Comparison of ENCODE assay signal across 8 cellular contexts in the genomic region with DNA sequence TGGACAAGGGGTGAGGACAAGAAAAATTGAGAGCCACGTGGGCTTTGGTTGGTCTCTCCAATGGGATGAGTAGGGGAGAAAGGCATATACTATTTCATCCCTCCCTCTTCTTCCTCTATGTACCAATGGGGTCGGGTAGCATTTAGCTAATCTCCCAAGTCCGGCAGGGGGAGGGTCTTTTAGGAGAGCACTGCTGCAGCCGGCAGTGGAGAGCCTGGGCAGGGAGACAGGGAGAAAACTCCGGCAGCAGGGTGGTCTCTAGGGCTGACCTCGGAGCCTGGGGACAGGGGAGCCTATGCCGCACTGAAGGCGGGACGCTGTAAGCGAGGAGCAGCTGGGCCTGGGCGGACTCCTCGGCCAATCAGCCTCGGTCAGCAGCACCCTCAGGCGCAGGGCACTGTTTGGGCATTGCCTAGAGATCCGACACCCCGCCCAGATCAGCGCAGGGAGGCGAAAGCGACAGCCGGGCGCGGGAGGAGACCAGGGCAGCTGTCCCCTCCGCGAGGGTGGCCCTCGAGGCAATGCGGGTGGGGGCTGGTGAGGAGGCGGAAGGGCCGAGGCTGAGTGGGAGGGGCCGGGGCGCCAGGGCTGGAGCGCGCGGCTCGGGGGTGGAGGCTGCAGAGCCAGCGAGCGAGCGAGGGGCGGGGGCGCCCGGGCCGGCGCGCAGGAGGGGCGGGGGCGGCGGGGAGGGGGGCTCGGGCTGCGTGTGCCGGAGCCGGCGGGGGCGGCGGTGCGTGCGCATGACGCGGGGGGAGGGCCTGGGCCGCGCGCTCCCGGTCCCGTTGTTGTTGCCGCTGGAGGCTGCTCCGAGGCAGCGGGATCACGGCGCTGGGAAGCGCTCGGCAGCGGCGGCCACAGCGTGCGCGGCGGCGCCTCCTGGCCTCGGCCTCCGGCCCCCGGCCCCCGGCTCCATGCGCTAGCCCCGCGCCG. TPM values are rescaled to one million over a fixed set of nuclear protein-coding genes. Genes with fewer than 3 reads are reported as not detected.
DNase-seq lines count a peak whose midpoint lies in the region; ATAC-seq and TF ChIP-seq lines count a peak whose summit lies in the region.

A gene (plus strand): TSS at position 785 of the 930 bp plus-strand sequence. CDS start 267 bp downstream, outside the sequence.

- H3K4me2 ChIP-seq in Loucy (ENCODE audit: low read depth, low read length, poor library complexity, severe bottlenecking) = peak within 1 kb of the TSS; percentile 98

- ATAC-seq in GM21786 (IDR thresholded peaks at IDR 0.05; ENCODE audit: unreplicated experiment) = peak; percentile 42
- peak; percentile 19 to 34 for ATAC-seq in activated naive CD4-positive, alpha-beta T cell treated with anti-CD3 and anti-CD28 coated beads, Interleukin-2, amount 50 U/mL, for 72 hours
- ATAC-seq in upper lobe of left lung (ENCODE audit: low FRiP score in 2 of 2) = peak; percentile 71 to 82

- TF ChIP-seq CTCF in Loucy (conservative IDR thresholded peaks at IDR 0.05; ENCODE audit: low read length) (no peak), upper lobe of left lung (IDR thresholded peaks at IDR 0.05) (peak in 1 of 6 experiments; percentile 6)

- H3K79me2 ChIP-seq in Loucy (ENCODE audit: insufficient read depth, low read length) = peaks cover 63% of the 10 kb centered on the region

- no peaks in the 10 kb centered on the region for H3K9me3 Mint-ChIP-seq in activated naive CD4-positive, alpha-beta T cell treated with anti-CD3 and anti-CD28 coated beads, Interleukin-2, amount 50 U/mL, for 72 hours

- no peak for TF ChIP-seq EP300 in upper lobe of left lung (IDR thresholded peaks at IDR 0.05)

- peak in 1 of 4 donors; percentile 89 for TF ChIP-seq POLR2A in upper lobe of left lung (IDR thresholded peaks at IDR 0.05)

- peaks cover 29% of the 10 kb centered on the region for H4K20me1 ChIP-seq in Loucy (ENCODE audit: insufficient read depth, low read length, poor library complexity, severe bottlenecking)

- peaks cover 6 to 13% of the 10 kb centered on the region in 2 donors for H3K36me3 Mint-ChIP-seq in activated naive CD4-positive, alpha-beta T cell treated with anti-CD3 and anti-CD28 coated beads, Interleukin-2, amount 50 U/mL, for 72 hours

- DNase-seq in EH (ENCODE audit: low read depth) = peak; percentile 85
- peak; percentile 74 to 89 for DNase-seq in SJSA1 (ENCODE audit: low read depth in 1 of 2, low spot score in 2 of 2)
- DNase-seq in activated naive CD4-positive, alpha-beta T cell treated with anti-CD3 and anti-CD28 coated beads, Interleukin-2, amount 50 U/mL, for 72 hours (ENCODE audit: low spot score in 2 of 2) = peak in 1 of 2 donors; percentile 50
- peak; percentile 58 for DNase-seq in germinal center (ENCODE audit: low spot score)
- peak; percentile 94 to 97 for DNase-seq in upper lobe of left lung

- H2AFZ ChIP-seq in Loucy (ENCODE audit: low read length) (peak within 1 kb of the TSS; percentile 97), neuron (ENCODE audit: low read depth, low read length) (peak within 1 kb of the TSS; percentile 29)

- no peaks in the 10 kb centered on the region for H3F3A ChIP-seq in Loucy (ENCODE audit: low read depth)

- H3K27ac ChIP-seq in SJSA1 (peak within 1 kb of the TSS; percentile 10; the same call in 1 of the 2 replicates), upper lobe of left lung (peak within 1 kb of the TSS; percentile 89 to 93 (median 91))

- peak within 1 kb of the TSS; percentile 57 to 60 for H3K27ac Mint-ChIP-seq in activated naive CD4-positive, alpha-beta T cell treated with anti-CD3 and anti-CD28 coated beads, Interleukin-2, amount 50 U/mL, for 72 hours

- H3K36me3 ChIP-seq in Loucy (ENCODE audit: insufficient read depth, low read length) (no peaks in the 10 kb centered on the region), SJSA1 (peaks cover 16% of the 10 kb centered on the region), neuron (ENCODE audit: insufficient read depth, low read length) (no peaks in the 10 kb centered on the region), upper lobe of left lung (peaks cover 0 to 5% (median 0%) of the 10 kb centered on the region in 4 donors)

- H3K9ac ChIP-seq in Loucy (ENCODE audit: low read depth, low read length, poor library complexity, severe bottlenecking) = peak within 1 kb of the TSS; percentile 89

- H3K9me2 ChIP-seq in Loucy (replicated peaks; ENCODE audit: low read depth, low read length) = no peaks in the 10 kb centered on the region

- H3K4me1 ChIP-seq in Loucy (ENCODE audit: insufficient read depth, low read length, poor library complexity, severe bottlenecking) (peaks cover 45% of the 10 kb centered on the region), SJSA1 (replicated peaks) (peaks cover 64% of the 10 kb centered on the region), neuron (ENCODE audit: insufficient read depth, low read length) (peaks cover 55% of the 10 kb centered on the region), upper lobe of left lung (peaks cover 65 to 80% (median 73%) of the 10 kb centered on the region in 4 donors)

- no peaks in the 10 kb centered on the region for H3K27me3 ChIP-seq in Loucy (ENCODE audit: insufficient read depth, low read length, poor library complexity, severe bottlenecking)
- no peaks in the 10 kb centered on the region for H3K27me3 ChIP-seq in SJSA1 (replicated peaks)
- no peaks in the 10 kb centered on the region for H3K27me3 ChIP-seq in neuron (ENCODE audit: insufficient read depth, low read length)
- H3K27me3 ChIP-seq in upper lobe of left lung = no peaks in the 10 kb centered on the region

- WGBS in upper lobe of left lung, 2 donors = 1 to 3% methylated on average over 5 to 28 of the region's 84 CpGs

- no peaks in the 10 kb centered on the region for H3K9me3 ChIP-seq in Loucy (ENCODE audit: insufficient read depth, low read depth, low read length)
- no peaks in the 10 kb centered on the region; the same call in 1 of the 2 replicates for H3K9me3 ChIP-seq in SJSA1 (replicated peaks)
- H3K9me3 ChIP-seq in neuron (ENCODE audit: low read length) = no peaks in the 10 kb centered on the region
- H3K9me3 ChIP-seq in upper lobe of left lung = no peaks in the 10 kb centered on the region

- H3K4me3 ChIP-seq in Loucy (ENCODE audit: low read length, poor library complexity, severe bottlenecking) (peak within 1 kb of the TSS; percentile 94), SJSA1 (peak within 1 kb of the TSS; percentile 58), neuron (ENCODE audit: low read length) (peak within 1 kb of the TSS; percentile 67), upper lobe of left lung (peak within 1 kb of the TSS; percentile 70 to 83 (median 82))

RNA-seq across cellular contexts. Expression of the gene that starts here (rescaled TPM):
- 19.9 and 36.6 TPM in 2 replicates for total RNA-seq in SJSA1 (2014; rRNA removed; shearing (Covaris generic))
- total RNA-seq in activated naive CD4-positive, alpha-beta T cell treated with anti-CD3 and anti-CD28 coated beads, Interleukin-2, amount 50 U/mL, for 72 hours = 10 to 100 TPM; 26.0 to 52.2 TPM
- total RNA-seq in upper lobe of left lung = 100 to 1,000 TPM; 122 to 350 (median 182) TPM

Comparison
In these comparisons a context has a peak if more than half of its experiments do, and no peak if none do; other contexts are left out.
1. ATAC-seq: peak in every context shown above with its lines; median percentile 76 in upper lobe of left lung; 42 in GM21786; 26 in activated naive CD4-positive, alpha-beta T cell treated with anti-CD3 and anti-CD28 coated beads, Interleukin-2, amount 50 U/mL, for 72 hours.